18 cellular contexts compared by ENCODE assay signal in genomic region chr3:79367803-79368202, GRCh38.
A peak's percentile ranks its signal among the peaks of the same experiment; 100 is the strongest.
DNase-seq lines count a peak whose midpoint lies in the region; ATAC-seq, FAIRE-seq and TF ChIP-seq lines count a peak whose summit lies in the region.
"Had no signal": no experiment of that assay in that cellular context is flagged by ENCODE, and none has a peak within 500 bp of the region (broad histone marks: within the 10 kb centered on the region; RNA-seq: fewer than 3 reads in every experiment).

No MANE protein-coding gene starts in this region.

- H3K9me3 Mint-ChIP-seq in astrocyte (ENCODE audit: unreplicated experiment) (peaks cover 4% of the 10 kb centered on the region), type B pancreatic cell (no peaks in the 10 kb centered on the region), natural killer cell (peaks cover 6 to 13% of the 10 kb centered on the region in 2 donors)

- H3K4me2 ChIP-seq in astrocyte (ENCODE audit: low read length) (peak overlapping the region; percentile 74), osteoblast (ENCODE audit: insufficient read depth, low read length) (peak overlapping the region; percentile 61)
- H3K4me2 ChIP-seq: BLaER1 treated with 17β-estradiol and CSF1 and Interleukin-3, amounts not matched to agents 10 nM and 100 nM; PC-9 had no signal

- H3K9ac ChIP-seq in astrocyte (ENCODE audit: low read length), result peak overlapping the region; percentile 39
- H3K9ac ChIP-seq: BLaER1 treated with 17β-estradiol and CSF1 and Interleukin-3, amounts not matched to agents 10 nM and 100 nM had no signal

- H3K36me3 ChIP-seq in astrocyte (ENCODE audit: insufficient read depth, low read length), result no peaks in the 10 kb centered on the region
- H3K36me3 ChIP-seq in osteoblast (ENCODE audit: insufficient read depth, low read length), result no peaks in the 10 kb centered on the region
- H3K36me3 ChIP-seq: BLaER1 treated with 17β-estradiol and CSF1 and Interleukin-3, amounts not matched to agents 10 nM and 100 nM had no signal

- no peaks in the 10 kb centered on the region for H3K79me2 ChIP-seq in astrocyte (ENCODE audit: insufficient read depth, low read length)
- H3K79me2 ChIP-seq in osteoblast (ENCODE audit: insufficient read depth, low read length), result no peaks in the 10 kb centered on the region

- H3K36me3 Mint-ChIP-seq in astrocyte (ENCODE audit: low read depth, unreplicated experiment) (no peaks in the 10 kb centered on the region), type B pancreatic cell (peaks cover 3% of the 10 kb centered on the region), natural killer cell (no peaks in the 10 kb centered on the region)

- ATAC-seq in natural killer cell, result no peak

- H3K27ac Mint-ChIP-seq in astrocyte (ENCODE audit: unreplicated experiment) (peak overlapping the region; percentile 77), type B pancreatic cell (no peak overlapping the region), natural killer cell (no peak overlapping the region)

- H4K20me1 ChIP-seq in astrocyte (ENCODE audit: insufficient read depth, low read length) (no peaks in the 10 kb centered on the region), osteoblast (ENCODE audit: insufficient read depth, low read length) (no peaks in the 10 kb centered on the region)
- H4K20me1 ChIP-seq: BLaER1 treated with 17β-estradiol and CSF1 and Interleukin-3, amounts not matched to agents 10 nM and 100 nM had no signal

- H3K27ac ChIP-seq in astrocyte (ENCODE audit: low read depth, low read length), result peak overlapping the region; percentile 80
- H3K27ac ChIP-seq in osteoblast (ENCODE audit: low read depth, low read length), result peak overlapping the region; percentile 77
- H3K27ac ChIP-seq: BLaER1 treated with 17β-estradiol and CSF1 and Interleukin-3, amounts not matched to agents 10 nM and 100 nM; PC-9 had no signal

- H3K27me3 Mint-ChIP-seq in astrocyte (ENCODE audit: low read depth, unreplicated experiment) (no peaks in the 10 kb centered on the region), type B pancreatic cell (no peaks in the 10 kb centered on the region), natural killer cell (ENCODE audit: low read depth in 2 of 2) (no peaks in the 10 kb centered on the region)

- peak; percentile 11 for DNase-seq in Daoy (ENCODE audit: low read depth)
- DNase-seq in HK-2 (ENCODE audit: unreplicated experiment), result peak; percentile 1
- no peak for DNase-seq in astrocyte (ENCODE audit: low read depth)
- no peak for DNase-seq in osteoblast (ENCODE audit: insufficient read length, low spot score, missing footprints)
- no peak for DNase-seq in type B pancreatic cell (ENCODE audit: extremely low spot score, unreplicated experiment)
- DNase-seq in GM19238 (ENCODE audit: insufficient read length, low spot score), result no peak
- no peak for DNase-seq in C1 segment of cervical spinal cord (lab: John Stamatoyannopoulos, UW)
- DNase-seq in natural killer cell, result no peak
- DNase-seq: DND-41, H7, NCI-H1417 treated with DMSO at 0.1 percent for 48 hours, NCI-H2029, NCI-H510A, NCI-H82, PC-9 had no signal

- peak overlapping the region; percentile 63 for H3K4me3 Mint-ChIP-seq in astrocyte (ENCODE audit: unreplicated experiment)
- H3K4me3 Mint-ChIP-seq in type B pancreatic cell, result no peak overlapping the region
- H3K4me3 Mint-ChIP-seq in natural killer cell, result no peak overlapping the region

- H3K4me1 Mint-ChIP-seq in astrocyte (ENCODE audit: low read depth, unreplicated experiment), result peaks cover 35% of the 10 kb centered on the region
- peaks cover 24% of the 10 kb centered on the region for H3K4me1 Mint-ChIP-seq in type B pancreatic cell (ENCODE audit: unreplicated experiment)
- no peaks in the 10 kb centered on the region for H3K4me1 Mint-ChIP-seq in natural killer cell

- H3K27me3 ChIP-seq in astrocyte (ENCODE audit: insufficient read depth, low read length) (no peaks in the 10 kb centered on the region), osteoblast (ENCODE audit: insufficient read depth, low read length) (no peaks in the 10 kb centered on the region)
- H3K27me3 ChIP-seq: BLaER1 treated with 17β-estradiol and CSF1 and Interleukin-3, amounts not matched to agents 10 nM and 100 nM had no signal

- TF ChIP-seq CTCF in astrocyte (IDR thresholded peaks at IDR 0.05; ENCODE audit: insufficient read depth, low read depth, low read length) (no peak), osteoblast (IDR thresholded peaks at IDR 0.05; ENCODE audit: extremely low read depth, low read depth, low read length) (no peak), type B pancreatic cell (conservative IDR thresholded peaks at IDR 0.05) (no peak), natural killer cell (IDR thresholded peaks at IDR 0.05) (no peak)

- H3K4me1 ChIP-seq in astrocyte (ENCODE audit: insufficient read depth, low read length), result peaks cover 19% of the 10 kb centered on the region
- peaks cover 20% of the 10 kb centered on the region for H3K4me1 ChIP-seq in osteoblast (ENCODE audit: insufficient read depth, low read length)
- H3K4me1 ChIP-seq: BLaER1 treated with 17β-estradiol and CSF1 and Interleukin-3, amounts not matched to agents 10 nM and 100 nM had no signal

- H3K9me3 ChIP-seq in astrocyte (ENCODE audit: insufficient read depth, low read depth, low read length) (no peaks in the 10 kb centered on the region), osteoblast (ENCODE audit: low read depth, low read length) (no peaks in the 10 kb centered on the region)
- H3K9me3 ChIP-seq: BLaER1 treated with 17β-estradiol and CSF1 and Interleukin-3, amounts not matched to agents 10 nM and 100 nM had no signal

- H3K4me3 ChIP-seq in astrocyte (ENCODE audit: insufficient read depth, low read depth, low read length), result no peak overlapping the region
- H3K4me3 ChIP-seq in osteoblast (ENCODE audit: insufficient read depth, low read length), result no peak overlapping the region
- H3K4me3 ChIP-seq: BLaER1 treated with 17β-estradiol and CSF1 and Interleukin-3, amounts not matched to agents 10 nM and 100 nM; PC-9 had no signal

- FAIRE-seq in astrocyte (lab: Jason Lieb, UNC), result no peak
- FAIRE-seq: A204.1, GM12892 had no signal

- intact Hi-C loops in natural killer cell (cut with micrococcal nuclease), result no loop called here

- no peak overlapping the region for H2AFZ ChIP-seq in astrocyte (ENCODE audit: low read depth, low read length)
- H2AFZ ChIP-seq in osteoblast (ENCODE audit: low read length), result no peak overlapping the region
- H2AFZ ChIP-seq: PC-9 had no signal

Comparison
In these comparisons a context has a peak if more than half of its experiments do, and no peak if none do; other contexts are left out.
1. DNase-seq: peak in Daoy (single experiment) and HK-2 (single experiment); none in astrocyte (single experiment), osteoblast (single experiment), type B pancreatic cell (single experiment), GM19238 (single experiment), C1 segment of cervical spinal cord (0 of 14) and natural killer cell (single experiment).